9 cellular contexts compared by ENCODE assay signal in genomic region chr7:151076863-151077704, GRCh38. TPM values are rescaled to one million over a fixed set of nuclear protein-coding genes. Genes with fewer than 3 reads are reported as not detected.
DNase-seq lines count a peak whose midpoint lies in the region; ATAC-seq and TF ChIP-seq lines count a peak whose summit lies in the region.
"Had no signal": no experiment of that assay in that cellular context is flagged by ENCODE, and none has a peak within 500 bp of the region (broad histone marks: within the 10 kb centered on the region; RNA-seq: fewer than 3 reads in every experiment).

No MANE protein-coding gene starts in this region.

- 47 to 70% (median 54%) methylated on average over 15 to 33 of the region's 33 CpGs for WGBS in stomach, 5 donors

- TF ChIP-seq EP300 in stomach (IDR thresholded peaks at IDR 0.05): no peak

- DNase-seq in activated naive CD4-positive, alpha-beta T cell treated with Interleukin-2 at 50 U/mL for 16 hours: peak; percentile 18
- DNase-seq in activated naive CD4-positive, alpha-beta T cell treated with anti-CD3 and anti-CD28 coated beads, Interleukin-2, amount 10 ng/mL, durations not matched to agents 7 days and 5 days: no peak
- peak; percentile 43 for DNase-seq in PC-3
- DNase-seq in fibroblast of pulmonary artery (ENCODE audit: low read depth): no peak
- DNase-seq in stomach: peak; percentile 47
- DNase-seq in NCI-H446 treated with DMSO at 0.1 percent for 48 hours (lab: John Stamatoyannopoulos, UW): no peak
- DNase-seq in mesenteric fat pad (ENCODE audit: low spot score): no peak
- DNase-seq: esophagus squamous epithelium had no signal

- H3K27me3 Mint-ChIP-seq in activated naive CD4-positive, alpha-beta T cell treated with anti-CD3 and anti-CD28 coated beads, Interleukin-2, amount 10 ng/mL, durations not matched to agents 7 days and 5 days: no peaks in the 10 kb centered on the region

- no peaks in the 10 kb centered on the region for H3F3A ChIP-seq in PC-3 (ENCODE audit: low read length, unreplicated experiment)

- peaks cover 31% of the 10 kb centered on the region for H3K79me2 ChIP-seq in PC-3 (ENCODE audit: low read length)

- CTCF ChIA-PET in activated naive CD4-positive, alpha-beta T cell treated with anti-CD3 and anti-CD28 coated beads, Interleukin-2, amount 10 ng/mL, durations not matched to agents 7 days and 5 days (lab: Charles Lee): interaction anchor here (1.1 to 1.6 kb wide), 6 partner anchors 14 to 115 kb away, joined by 3 to 4 read pairs (median 4); no protein-coding TSS in a partner anchor
- CTCF ChIA-PET in PC-3 (lab: Charles Lee): interaction anchor here (0.5 to 0.7 kb wide), 2 partner anchors 11 to 32 kb away, joined by 3 to 6 read pairs; no protein-coding TSS in a partner anchor

- H3K36me3 ChIP-seq in PC-3 (ENCODE audit: low read depth, low read length) (peaks cover 11% of the 10 kb centered on the region; the same call in 1 of the 2 replicates), stomach (peaks cover 40 to 57% (median 56%) of the 10 kb centered on the region in 4 donors)

- ATAC-seq in PC-3: peak; percentile 4; the same call in 1 of the 2 replicates
- no peak for ATAC-seq in GM18502 (IDR thresholded peaks at IDR 0.05; ENCODE audit: poor library complexity, unreplicated experiment)

- no peak overlapping the region for H3K27ac ChIP-seq in PC-3 (ENCODE audit: low read length)
- H3K27ac ChIP-seq in stomach: peak overlapping the region; percentile 15 to 97 (median 62)

- no peak overlapping the region for H3K4me3 Mint-ChIP-seq in activated naive CD4-positive, alpha-beta T cell treated with anti-CD3 and anti-CD28 coated beads, Interleukin-2, amount 10 ng/mL, durations not matched to agents 7 days and 5 days

- no peaks in the 10 kb centered on the region for H3K27me3 ChIP-seq in PC-3 (ENCODE audit: low read length)
- H3K27me3 ChIP-seq in stomach: no peaks in the 10 kb centered on the region
- H3K27me3 ChIP-seq: esophagus squamous epithelium had no signal

- no peak overlapping the region for H3K4me2 ChIP-seq in PC-3 (ENCODE audit: low read length)

- H3K27ac Mint-ChIP-seq in activated naive CD4-positive, alpha-beta T cell treated with anti-CD3 and anti-CD28 coated beads, Interleukin-2, amount 10 ng/mL, durations not matched to agents 7 days and 5 days: no peak overlapping the region

- no peaks in the 10 kb centered on the region for H4K20me1 ChIP-seq in PC-3 (ENCODE audit: low read length)

- no peak overlapping the region for H2AFZ ChIP-seq in PC-3 (ENCODE audit: low read length)

- H3K4me3 ChIP-seq in PC-3 (ENCODE audit: low read length) (no peak overlapping the region), fibroblast of pulmonary artery (replicated peaks; ENCODE audit: low read depth, low read length) (no peak overlapping the region), stomach (no peak overlapping the region)
- H3K4me3 ChIP-seq: esophagus squamous epithelium had no signal

- TF ChIP-seq POLR2A in stomach (IDR thresholded peaks at IDR 0.05): no peak

- peaks cover 29% of the 10 kb centered on the region for H3K36me3 Mint-ChIP-seq in activated naive CD4-positive, alpha-beta T cell treated with anti-CD3 and anti-CD28 coated beads, Interleukin-2, amount 10 ng/mL, durations not matched to agents 7 days and 5 days

- H3K9ac ChIP-seq in PC-3 (ENCODE audit: low read length): no peak overlapping the region

- H3K4me1 ChIP-seq in PC-3 (ENCODE audit: insufficient read depth, low read length): peaks cover 21% of the 10 kb centered on the region
- peaks cover 45 to 55% (median 53%) of the 10 kb centered on the region in 4 donors for H3K4me1 ChIP-seq in stomach

- intact Hi-C loops in PC-3 (cut with micrococcal nuclease): loop anchor here (5.0 kb wide), 1 partner anchor 35 kb away; no protein-coding TSS in a partner anchor
- intact Hi-C loops in stomach (cut with DNase I; ENCODE audit: low total_unique reads): no loop called here

- H3K4me1 Mint-ChIP-seq in activated naive CD4-positive, alpha-beta T cell treated with anti-CD3 and anti-CD28 coated beads, Interleukin-2, amount 10 ng/mL, durations not matched to agents 7 days and 5 days: peaks cover 27% of the 10 kb centered on the region

- no peaks in the 10 kb centered on the region for H3K9me3 Mint-ChIP-seq in activated naive CD4-positive, alpha-beta T cell treated with anti-CD3 and anti-CD28 coated beads, Interleukin-2, amount 10 ng/mL, durations not matched to agents 7 days and 5 days

- no peaks in the 10 kb centered on the region for H3K9me3 ChIP-seq in PC-3 (ENCODE audit: low read length)
- no peaks in the 10 kb centered on the region for H3K9me3 ChIP-seq in stomach
- H3K9me3 ChIP-seq: esophagus squamous epithelium had no signal

- TF ChIP-seq CTCF in PC-3 (conservative IDR thresholded peaks at IDR 0.05; ENCODE audit: low read depth, low read length): peak; percentile 49
- TF ChIP-seq CTCF in fibroblast of pulmonary artery (IDR thresholded peaks at IDR 0.05; ENCODE audit: low read length, missing control alignments): peak; percentile 33
- TF ChIP-seq CTCF in stomach (IDR thresholded peaks at IDR 0.05): peak in 3 of 7 experiments; percentile 7 to 20 (median 17)

- no TSS peak for BruUV-seq in PC-3 (replicated peaks; lab: Mats Ljungman, UMichigan)

- POLR2A ChIA-PET in PC-3 (lab: Charles Lee; ENCODE audit: unreplicated experiment): no interaction called here

- H3K9me2 ChIP-seq in PC-3 (replicated peaks; ENCODE audit: low read length): no peaks in the 10 kb centered on the region

RNA-seq across cellular contexts. Expression of gene FASTK, which starts 3.5 kb away (rescaled TPM):
- total RNA-seq in PC-3 (2014; rRNA removed) (163 and 211 TPM in 2 replicates), stomach (100 to 1,000 TPM in 3 of 5 donors, 10 to 100 TPM in 2; 40.0 to 415 (median 116) TPM), mesenteric fat pad (59.3 TPM)
- polyA plus RNA-seq in stomach: 100 to 1,000 TPM in 2 of 3 donors, 10 to 100 TPM in 1; 70.3 to 149 (median 129) TPM

RNA-seq across cellular contexts. Expression of gene TMUB1, which starts 6.2 kb away (rescaled TPM):
- 52.1 and 71.6 TPM in 2 replicates for total RNA-seq in PC-3 (2014; rRNA removed)
- total RNA-seq in stomach: 10 to 100 TPM; 12.7 to 78.2 (median 42.9) TPM
- polyA plus RNA-seq in stomach: 10 to 100 TPM; 69.6 to 86.8 (median 72.4) TPM
- 31.9 TPM for total RNA-seq in mesenteric fat pad

RNA-seq across cellular contexts. Expression of gene AGAP3, which starts 9.2 kb away (rescaled TPM):
- total RNA-seq in PC-3 (2014; rRNA removed): 53.5 and 88.2 TPM in 2 replicates
- 100 to 1,000 TPM in 2 of 5 donors, 10 to 100 TPM in 3; 32.5 to 342 (median 83.9) TPM for total RNA-seq in stomach
- polyA plus RNA-seq in stomach: 10 to 100 TPM; 36.0 to 60.8 (median 45.8) TPM
- 86.8 TPM for total RNA-seq in mesenteric fat pad

RNA-seq across cellular contexts. Expression of gene SLC4A2, which starts 17.7 kb away (rescaled TPM):
- total RNA-seq in PC-3 (2014; rRNA removed) (267 and 284 TPM in 2 replicates), stomach (100 to 1,000 TPM in 4 of 5 donors, 10 to 100 TPM in 1; 65.9 to 296 (median 128) TPM), mesenteric fat pad (130 TPM)
- 100 to 1,000 TPM; 121 to 157 (median 124) TPM for polyA plus RNA-seq in stomach

RNA-seq across cellular contexts. Expression of gene CDK5, which starts 19.4 kb away (rescaled TPM):
- total RNA-seq in PC-3 (2014; rRNA removed) (30.6 and 40.1 TPM in 2 replicates), stomach (10 to 100 TPM in 2 of 5 donors, 1 to 10 TPM in 1, under 1 TPM in 1, not detected in 1; 0.87 to 46.1 (median 11.0) TPM), mesenteric fat pad (7.3 TPM)
- 10 to 100 TPM in 2 of 3 donors, 1 to 10 TPM in 1; 8.3 to 13.3 (median 11.8) TPM for polyA plus RNA-seq in stomach

Comparison
In these comparisons a context has a peak if more than half of its experiments do, and no peak if none do; other contexts are left out.
1. DNase-seq: peak in activated naive CD4-positive, alpha-beta T cell treated with Interleukin-2 at 50 U/mL for 16 hours (single experiment), PC-3 (single experiment) and stomach (single experiment); none in activated naive CD4-positive, alpha-beta T cell treated with anti-CD3 and anti-CD28 coated beads, Interleukin-2, amount 10 ng/mL, durations not matched to agents 7 days and 5 days (single experiment), fibroblast of pulmonary artery (single experiment), NCI-H446 treated with DMSO at 0.1 percent for 48 hours (single experiment) and mesenteric fat pad (single experiment).